In genomic region chr9:131601683-131602181, GRCh38 we compare ENCODE assay signal across 1 cellular context.
TF ChIP-seq lines count a peak whose summit lies in the region.

No MANE protein-coding gene starts in this region.

TF ChIP-seq in HepG2, 621 proteins besides CTCF, POLR2A, EP300 and RAD21 (continued from another document):
- TF ChIP-seq ZNF276 (CRISPR knock-in tag; IDR thresholded peaks at IDR 0.05; ENCODE audit: low read depth): no peak
- TF ChIP-seq ZNF580 (CRISPR knock-in tag; IDR thresholded peaks at IDR 0.05; ENCODE audit: borderline replicate concordance, low read depth): peak; percentile 22; the same call in 1 of the 2 replicates
- TF ChIP-seq SIN3B (IDR thresholded peaks at IDR 0.05; ENCODE audit: low read length): no peak
- TF ChIP-seq ZNF367 (CRISPR knock-in tag; IDR thresholded peaks at IDR 0.05; ENCODE audit: borderline replicate concordance): no peak
- TF ChIP-seq NPAS2 (CRISPR knock-in tag; IDR thresholded peaks at IDR 0.05; ENCODE audit: borderline replicate concordance): no peak
- TF ChIP-seq ZNF337 (CRISPR knock-in tag; IDR thresholded peaks at IDR 0.05; ENCODE audit: borderline replicate concordance, low read depth): no peak
- no peak for TF ChIP-seq TRAFD1 (CRISPR knock-in tag; IDR thresholded peaks at IDR 0.05; ENCODE audit: borderline replicate concordance)
- TF ChIP-seq ZNF260 (CRISPR knock-in tag; IDR thresholded peaks at IDR 0.05; ENCODE audit: borderline replicate concordance, low read depth): no peak
- TF ChIP-seq ZNF800 (CRISPR knock-in tag; IDR thresholded peaks at IDR 0.05): no peak
- TF ChIP-seq ZBTB2 (CRISPR knock-in tag; IDR thresholded peaks at IDR 0.05; ENCODE audit: low read depth): no peak
- 0 out of 2 replicates have a peak, but pooled peaks have one; percentile 28 for TF ChIP-seq ZNF761 (CRISPR knock-in tag; conservative IDR thresholded peaks at IDR 0.05)
- TF ChIP-seq ZNF256 (CRISPR knock-in tag; conservative IDR thresholded peaks at IDR 0.05): no peak
- peak; percentile 86 for TF ChIP-seq GATAD2A (CRISPR knock-in tag; IDR thresholded peaks at IDR 0.05)
- no peak for TF ChIP-seq ZNF878 (CRISPR knock-in tag; IDR thresholded peaks at IDR 0.05)
- no peak for TF ChIP-seq ZSCAN22 (CRISPR knock-in tag; IDR thresholded peaks at IDR 0.05)
- TF ChIP-seq NR2F1 (CRISPR knock-in tag; IDR thresholded peaks at IDR 0.05): peak in 1 of 2 experiments; percentile 16; a peak in 1 of 4 replicates
- no peak for TF ChIP-seq NKX3-1 (CRISPR knock-in tag; IDR thresholded peaks at IDR 0.05)
- peak; percentile 47; the same call in 1 of the 2 replicates for TF ChIP-seq CEBPG (CRISPR knock-in tag; IDR thresholded peaks at IDR 0.05)
- peak; percentile 63 for TF ChIP-seq ZFX (CRISPR knock-in tag; IDR thresholded peaks at IDR 0.05; ENCODE audit: low read depth)
- TF ChIP-seq GTF3A (CRISPR knock-in tag; conservative IDR thresholded peaks at IDR 0.05): no peak
- no peak for TF ChIP-seq ZMAT5 (CRISPR knock-in tag; IDR thresholded peaks at IDR 0.05; ENCODE audit: borderline replicate concordance, low read depth)
- peak; percentile 95 for TF ChIP-seq ONECUT2 (CRISPR knock-in tag; IDR thresholded peaks at IDR 0.05)
- TF ChIP-seq FIP1L1 (IDR thresholded peaks at IDR 0.05; ENCODE audit: borderline replicate concordance, insufficient read depth, low read depth, low read length): no peak
- TF ChIP-seq RXRA (CRISPR knock-in tag; IDR thresholded peaks at IDR 0.05): peak; percentile 73; the same call in 1 of the 2 replicates
- TF ChIP-seq SALL1 (CRISPR knock-in tag; IDR thresholded peaks at IDR 0.05): peak; percentile 84
- TF ChIP-seq SNRNP70 (IDR thresholded peaks at IDR 0.05; ENCODE audit: low read depth, low read length): no peak
- no peak for TF ChIP-seq ZNF772 (CRISPR knock-in tag; IDR thresholded peaks at IDR 0.05)
- TF ChIP-seq NAIF1 (CRISPR knock-in tag; IDR thresholded peaks at IDR 0.05; ENCODE audit: borderline replicate concordance): no peak
- peak; percentile 80 for TF ChIP-seq FOXJ3 (CRISPR knock-in tag; IDR thresholded peaks at IDR 0.05; ENCODE audit: borderline replicate concordance)
- TF ChIP-seq RFX1 (IDR thresholded peaks at IDR 0.05): no peak
- TF ChIP-seq ISX (CRISPR knock-in tag; conservative IDR thresholded peaks at IDR 0.05): no peak
- TF ChIP-seq ETV6 (CRISPR knock-in tag; conservative IDR thresholded peaks at IDR 0.05): no peak
- TF ChIP-seq ZNF230 (CRISPR knock-in tag; IDR thresholded peaks at IDR 0.05): no peak
- no peak for TF ChIP-seq KDM1A (CRISPR knock-in tag; IDR thresholded peaks at IDR 0.05)
- TF ChIP-seq ZBTB34 (CRISPR knock-in tag; IDR thresholded peaks at IDR 0.05): no peak
- TF ChIP-seq NR2C2 (CRISPR knock-in tag; IDR thresholded peaks at IDR 0.05; ENCODE audit: borderline replicate concordance): no peak
- no peak for TF ChIP-seq TBL1XR1 (IDR thresholded peaks at IDR 0.05; ENCODE audit: borderline replicate concordance, low read length, partially characterized antibody)
